ENCODE assay signal across 9 cellular contexts in the genomic region with DNA sequence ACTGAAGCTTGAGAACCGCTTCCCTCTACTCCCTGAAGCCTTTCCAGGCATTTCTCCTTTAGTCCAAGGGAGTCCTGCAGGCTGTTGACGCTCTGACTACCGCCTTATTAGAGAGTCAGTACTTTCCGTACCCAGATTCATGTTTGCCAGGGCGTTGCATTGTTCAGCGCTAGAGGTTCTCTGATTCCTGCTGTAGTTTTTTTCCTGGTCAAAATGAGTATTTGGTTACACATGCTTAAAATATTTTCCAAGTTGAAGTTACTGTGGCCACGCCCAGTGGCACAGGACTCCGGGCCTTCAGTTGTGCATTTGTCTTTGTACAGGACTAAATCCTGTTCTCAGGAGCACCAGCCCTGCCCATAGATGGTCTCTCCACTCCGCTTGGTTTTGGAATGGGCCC. TPM values are rescaled to one million over a fixed set of nuclear protein-coding genes. Genes with fewer than 3 reads are reported as not detected.
DNase-seq lines count a peak whose midpoint lies in the region; FAIRE-seq and TF ChIP-seq lines count a peak whose summit lies in the region.
"Had no signal": no experiment of that assay in that cellular context is flagged by ENCODE, and none has a peak within 500 bp of the region (broad histone marks: within the 10 kb centered on the region; RNA-seq: fewer than 3 reads in every experiment).

No MANE protein-coding gene starts in this region.

- H3K36me3 ChIP-seq in kidney epithelial cell (ENCODE audit: control insufficient read depth, insufficient read depth, low read length) (no peaks in the 10 kb centered on the region), small intestine (ENCODE audit: control insufficient read depth in 2 of 2, insufficient read depth in 2 of 2, low read length in 2 of 2) (no peaks in the 10 kb centered on the region)

- H3K4me3 ChIP-seq in kidney epithelial cell (ENCODE audit: low read depth, low read length) (no peak overlapping the region), small intestine (ENCODE audit: low read depth in 1 of 2, low read length in 2 of 2) (no peak overlapping the region)

- H3K9me3 ChIP-seq in small intestine (ENCODE audit: control insufficient read depth, low read depth): no peaks in the 10 kb centered on the region

- no peak for TF ChIP-seq CTCF in kidney epithelial cell (IDR thresholded peaks at IDR 0.05; ENCODE audit: insufficient read depth, low read length, poor library complexity, severe bottlenecking)

- H3K27ac ChIP-seq in small intestine (ENCODE audit: low read depth in 1 of 2, low read length in 1 of 2): peak overlapping the region in 1 of 2 donors; percentile 37

- WGBS in small intestine, 3 donors: 81 to 90% (median 88%) methylated on average over 9 of the region's 9 CpGs

- FAIRE-seq in urothelium cell line (lab: Jason Lieb, UNC) (peak; percentile 50), small intestine (lab: Jason Lieb, UNC) (no peak)
- FAIRE-seq: islet of Langerhans had no signal

- H3K4me1 ChIP-seq in small intestine (ENCODE audit: control insufficient read depth in 2 of 2, insufficient read depth in 1 of 2, low read depth in 1 of 2, low read length in 1 of 2): no peaks in the 10 kb centered on the region

- H3K27me3 ChIP-seq in kidney epithelial cell (ENCODE audit: control insufficient read depth, insufficient read depth, low read length) (no peaks in the 10 kb centered on the region), small intestine (ENCODE audit: control insufficient read depth in 2 of 2, insufficient read depth in 2 of 2, low read length in 2 of 2) (no peaks in the 10 kb centered on the region)

- DNase-seq in NCI-H526 (lab: John Stamatoyannopoulos, UW) (peak; percentile 17 to 41), NCI-H526 treated with DMSO at 0.1 percent for 48 hours (lab: John Stamatoyannopoulos, UW) (no peak), astrocyte of the hippocampus (ENCODE audit: low read depth, low spot score) (peak; percentile 82), kidney epithelial cell (ENCODE audit: low read depth) (peak; percentile 61), urothelium cell line (ENCODE audit: low spot score) (peak; percentile 81), small intestine (no peak), NCI-H128 (lab: John Stamatoyannopoulos, UW; ENCODE audit: unreplicated experiment) (no peak)
- DNase-seq in activated CD4-positive, CD25-positive, alpha-beta regulatory T cell (lab: John Stamatoyannopoulos, UW): no peak

RNA-seq across cellular contexts. Expression of gene MTURN, which starts 7.9 kb away (rescaled TPM):
- 18.5 and 21.1 TPM in 2 replicates for total RNA-seq in kidney epithelial cell
- 10 to 100 TPM in 1 of 3 donors, 1 to 10 TPM in 2; 2.2 to 10.0 (median 4.1) TPM for polyA plus RNA-seq in small intestine

Comparison
In these comparisons a context has a peak if more than half of its experiments do, and no peak if none do; other contexts are left out.
1. DNase-seq: peak in NCI-H526 (2 of 2), astrocyte of the hippocampus (single experiment), kidney epithelial cell (single experiment) and urothelium cell line (single experiment); none in NCI-H526 treated with DMSO at 0.1 percent for 48 hours (single experiment), small intestine (single experiment), NCI-H128 (single experiment) and activated CD4-positive, CD25-positive, alpha-beta regulatory T cell (0 of 4).